9 cellular contexts compared by ENCODE assay signal in the genomic region with DNA sequence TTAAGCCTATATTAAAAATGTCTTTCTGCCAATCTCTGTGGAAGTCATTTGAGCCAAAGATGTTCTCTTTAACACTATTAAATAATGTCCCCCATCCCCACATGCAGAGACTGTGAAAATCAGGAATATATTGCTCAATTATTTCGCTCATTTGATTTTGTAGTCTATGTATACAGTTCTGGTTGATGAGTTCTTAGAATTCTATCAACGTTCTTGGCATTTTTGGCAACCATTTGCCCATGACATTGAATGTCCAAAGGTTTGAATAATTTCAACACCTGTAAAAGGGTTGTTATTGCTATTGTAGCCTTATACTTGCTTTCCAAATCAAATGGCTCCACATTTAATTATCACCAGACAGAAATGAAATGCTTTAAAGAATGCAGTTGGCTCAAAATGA.
"Had no signal": no experiment of that assay in that cellular context is flagged by ENCODE, and none has a peak within 500 bp of the region (broad histone marks: within the 10 kb centered on the region; RNA-seq: fewer than 3 reads in every experiment).

No MANE protein-coding gene starts in this region.

- ATAC-seq: GM23338, HCT116 had no signal

- H3K4me3 ChIP-seq: GM23248, GM23338, HAP-1 had no signal

- DNase-seq: GM23248, GOT3, H7, H9, HCEC 1CT, HFFc6 had no signal

- H3K27ac ChIP-seq: GM23248 had no signal

- H3K9me3 ChIP-seq: HAP-1 had no signal

- H3K36me3 ChIP-seq: HAP-1 had no signal

- H3K4me1 ChIP-seq: HAP-1 had no signal
